Comparison of ENCODE assay signal across 1 cellular context in genomic region chr14:23562822-23563472, GRCh38.
TF ChIP-seq lines count a peak whose summit lies in the region.

No MANE protein-coding gene starts in this region.

TF ChIP-seq in HCT116, 20 proteins besides CTCF, POLR2A, EP300 and RAD21 (continued from another document):
- TF ChIP-seq REST (IDR thresholded peaks at IDR 0.05; ENCODE audit: low read depth) = no peak
